8 cellular contexts compared by ENCODE assay signal in genomic region chr7:17234398-17235021, GRCh38.
A peak's percentile ranks its signal among the peaks of the same experiment; 100 is the strongest.
DNase-seq lines count a peak whose midpoint lies in the region; ATAC-seq, FAIRE-seq and TF ChIP-seq lines count a peak whose summit lies in the region.

No MANE protein-coding gene starts in this region.

- H2AFZ ChIP-seq in mesenchymal stem cell (ENCODE audit: low read depth, low read length): no peak overlapping the region

- H3K36me3 ChIP-seq in BLaER1 (no peaks in the 10 kb centered on the region), bronchial epithelial cell (ENCODE audit: control insufficient read depth, insufficient read depth, low read length) (no peaks in the 10 kb centered on the region), mesenchymal stem cell (ENCODE audit: control insufficient read depth in 1 of 2, insufficient read depth in 2 of 2, low read depth in 1 of 2, low read length in 2 of 2) (no peaks in the 10 kb centered on the region)

- H2BK12ac ChIP-seq in mesenchymal stem cell (ENCODE audit: low read length in 2 of 2): no peak overlapping the region

- peak overlapping the region; percentile 69 for H3K27ac ChIP-seq in BLaER1
- peak overlapping the region; percentile 97 for H3K27ac ChIP-seq in mesenchymal stem cell (ENCODE audit: low read length, poor library complexity, severe bottlenecking)

- H3K4ac ChIP-seq in mesenchymal stem cell (ENCODE audit: low read depth in 1 of 2, low read length in 2 of 2): no peak overlapping the region

- no peak overlapping the region for H3K14ac ChIP-seq in mesenchymal stem cell (ENCODE audit: low read length in 2 of 2)

- H3K9ac ChIP-seq in BLaER1 (peak overlapping the region; percentile 22; the same call in 1 of the 2 replicates), mesenchymal stem cell (ENCODE audit: low read length) (peak overlapping the region; percentile 90)

- peak; percentile 99 for ATAC-seq in GM19452 (IDR thresholded peaks at IDR 0.05; ENCODE audit: unreplicated experiment)
- peak; percentile 97 for ATAC-seq in HG03520 (IDR thresholded peaks at IDR 0.05; ENCODE audit: unreplicated experiment)

- H4K20me1 ChIP-seq in BLaER1: no peaks in the 10 kb centered on the region

- H3K79me1 ChIP-seq in mesenchymal stem cell (replicated peaks; ENCODE audit: low read length, poor library complexity, severe bottlenecking): no peaks in the 10 kb centered on the region

- no peak for TF ChIP-seq CTCF in bronchial epithelial cell (IDR thresholded peaks at IDR 0.05; ENCODE audit: insufficient read depth, low read length, severe bottlenecking)

- 0 out of 2 replicates have a peak, but pooled peaks cover 6% of the 10 kb centered on the region for H3K9me3 ChIP-seq in BLaER1
- H3K9me3 ChIP-seq in mesenchymal stem cell (ENCODE audit: control insufficient read depth, low read length): no peaks in the 10 kb centered on the region

- DNase-seq in T1000 (lab: John Stamatoyannopoulos, UW) (peak; percentile 55), bronchial epithelial cell (ENCODE audit: low read depth) (peak; percentile 95), mesenchymal stem cell (peak; percentile 98), HuH-7 (ENCODE audit: low spot score) (no peak)
- peak; percentile 60 for DNase-seq in stimulated activated naive CD4-positive, alpha-beta T cell treated with Interleukin-2 at 50 U/mL for 16 hours (lab: John Stamatoyannopoulos, UW)

- peak overlapping the region; percentile 70 for H3K4me2 ChIP-seq in BLaER1
- no peak overlapping the region for H3K4me2 ChIP-seq in mesenchymal stem cell (ENCODE audit: low read length, poor library complexity, severe bottlenecking)

- no peak overlapping the region for H2BK15ac ChIP-seq in mesenchymal stem cell (ENCODE audit: low read depth, poor library complexity, severe bottlenecking)

- H3K27me3 ChIP-seq in BLaER1 (no peaks in the 10 kb centered on the region), bronchial epithelial cell (ENCODE audit: control insufficient read depth, insufficient read depth, low read length) (no peaks in the 10 kb centered on the region), mesenchymal stem cell (ENCODE audit: control insufficient read depth in 1 of 2, insufficient read depth in 1 of 2, low read length in 2 of 2) (no peaks in the 10 kb centered on the region)

- H4K91ac ChIP-seq in mesenchymal stem cell (ENCODE audit: low read length): no peak overlapping the region

- H2AK5ac ChIP-seq in mesenchymal stem cell (ENCODE audit: low read length, severe bottlenecking): no peak overlapping the region

- WGBS in mesenchymal stem cell: under 1% methylated on average over 7 of the region's 10 CpGs

- H2BK120ac ChIP-seq in mesenchymal stem cell (ENCODE audit: low read depth, low read length): peak overlapping the region; percentile 77

- H4K8ac ChIP-seq in mesenchymal stem cell (ENCODE audit: low read length): no peak overlapping the region

- peak overlapping the region in 1 of 2 experiments; percentile 57 for H3K18ac ChIP-seq in mesenchymal stem cell (ENCODE audit: low read depth in 1 of 2, low read length in 2 of 2)

- no peak for FAIRE-seq in bronchial epithelial cell (lab: Jason Lieb, UNC)

- H3K4me1 ChIP-seq in BLaER1 (peaks cover 20% of the 10 kb centered on the region), mesenchymal stem cell (ENCODE audit: control insufficient read depth, insufficient read depth, low read depth, low read length) (peaks cover 5% of the 10 kb centered on the region)

- H3K4me3 ChIP-seq in BLaER1 (peak overlapping the region; percentile 17; the same call in 1 of the 2 replicates), bronchial epithelial cell (ENCODE audit: low read depth, low read length) (no peak overlapping the region), mesenchymal stem cell (ENCODE audit: insufficient read depth in 1 of 2, low read depth in 1 of 2, low read length in 2 of 2) (peak overlapping the region in 1 of 2 experiments; percentile 29)

- H2BK5ac ChIP-seq in mesenchymal stem cell (ENCODE audit: low read depth, low read length, poor library complexity, severe bottlenecking): no peak overlapping the region

- H3K23ac ChIP-seq in mesenchymal stem cell (ENCODE audit: low read length in 2 of 2): no peak overlapping the region
